In genomic region chr1:164771001-164771550, GRCh38 we compare ENCODE assay signal across 11 cellular contexts.
A peak's percentile ranks its signal among the peaks of the same experiment; 100 is the strongest.
DNase-seq lines count a peak whose midpoint lies in the region; TF ChIP-seq lines count a peak whose summit lies in the region.
"Had no signal": no experiment of that assay in that cellular context is flagged by ENCODE, and none has a peak within 500 bp of the region (broad histone marks: within the 10 kb centered on the region; RNA-seq: fewer than 3 reads in every experiment).

No MANE protein-coding gene starts in this region.

- no peaks in the 10 kb centered on the region for H3K23me2 ChIP-seq in H9 (ENCODE audit: insufficient read length, low read depth, low read length, poor library complexity, severe bottlenecking)

- no CpG with 5 or more reads among the region's 8 CpGs for WGBS in H9 (ENCODE audit: extremely low coverage, insufficient read length, low lambda C conversion rate)

- no peaks in the 10 kb centered on the region; the same call in 1 of the 2 replicates for H3K4me1 ChIP-seq in H9 (ENCODE audit: insufficient read depth, low read length)
- H3K4me1 ChIP-seq in iPS-20b (ENCODE audit: insufficient read depth, low read length): peaks cover 34% of the 10 kb centered on the region

- no peak overlapping the region for H2BK120ac ChIP-seq in H9 (ENCODE audit: low read depth, low read length, poor library complexity, severe bottlenecking)

- H3K4me1 Mint-ChIP-seq in H9: peaks cover 52 to 63% of the 10 kb centered on the region in 2 experiments

- no peaks in the 10 kb centered on the region for H3K27me3 Mint-ChIP-seq in H9 (ENCODE audit: low read depth)

- H2BK5ac ChIP-seq in H9 (ENCODE audit: insufficient read length, low read length): no peak overlapping the region

- peaks cover 0 to 3% (median 0%) of the 10 kb centered on the region in 3 experiments; a peak in 3 of 7 replicates for H3K36me3 Mint-ChIP-seq in H9 (ENCODE audit: insufficient read depth in 1 of 3, low read depth in 3 of 3)

- H3K9ac ChIP-seq in H9 (ENCODE audit: extremely low read depth, insufficient read length, low read length) (no peak overlapping the region), iPS-20b (ENCODE audit: low read depth, low read length) (peak overlapping the region; percentile 47; the same call in 1 of the 2 replicates)

- H3K27ac ChIP-seq in H9 (ENCODE audit: insufficient read length, low read depth, low read length) (no peak overlapping the region), iPS-20b (ENCODE audit: low read length) (no peak overlapping the region), skin epidermis (peak overlapping the region in 16 of 21 experiments; percentile 26 to 84 (median 68))

- H3K14ac ChIP-seq in H9 (ENCODE audit: insufficient read depth, low read length): no peak overlapping the region

- no peak overlapping the region for H3K4me2 ChIP-seq in H9 (ENCODE audit: insufficient read depth, insufficient read length, low read length)

- H3K18ac ChIP-seq in H9 (ENCODE audit: insufficient read length, low read depth, low read length): peak overlapping the region; percentile 23

- no peak overlapping the region for H3K4ac ChIP-seq in H9 (ENCODE audit: low read depth, low read length)

- no peaks in the 10 kb centered on the region for H3K9me3 Mint-ChIP-seq in H9

- H4K20me1 ChIP-seq in H9 (ENCODE audit: control insufficient read depth, insufficient read depth, insufficient read length): no peaks in the 10 kb centered on the region

- no peak overlapping the region for H3K4me3 Mint-ChIP-seq in H9

- no peak for TF ChIP-seq CTCF in H9 (conservative IDR thresholded peaks at IDR 0.05)

- no peak overlapping the region for H2BK15ac ChIP-seq in H9 (ENCODE audit: low read depth, low read length)

- H2BK20ac ChIP-seq in H9 (ENCODE audit: low read depth, low read length, poor library complexity, severe bottlenecking): no peak overlapping the region

- no peak overlapping the region for H4K5ac ChIP-seq in H9 (ENCODE audit: insufficient read length, low read depth, low read length)

- H3K23ac ChIP-seq in H9 (ENCODE audit: insufficient read length, low read depth, low read length): no peak overlapping the region

- no peaks in the 10 kb centered on the region for H3K36me3 ChIP-seq in iPS-20b (ENCODE audit: insufficient read depth, low read depth, low read length)

- no peak overlapping the region for H4K8ac ChIP-seq in H9 (replicated peaks; ENCODE audit: insufficient read length, low read depth, low read length)

- peaks cover 6% of the 10 kb centered on the region for H3K79me1 ChIP-seq in H9 (ENCODE audit: insufficient read depth, low read depth, low read length, poor library complexity, severe bottlenecking)

- no peak for DNase-seq in H9
- DNase-seq in amniotic epithelial cell (ENCODE audit: low read depth): peak; percentile 56
- DNase-seq in NCI-H345 treated with DMSO at 0.1 percent for 48 hours (lab: John Stamatoyannopoulos, UW; ENCODE audit: unreplicated experiment): no peak
- no peak for DNase-seq in AML-193 (lab: John Stamatoyannopoulos, UW)
- no peak for DNase-seq in DMS53 (lab: John Stamatoyannopoulos, UW)
- DNase-seq in NOMO-1 treated with DMSO at 0.1 percent for 48 hours (lab: John Stamatoyannopoulos, UW; ENCODE audit: unreplicated experiment): no peak
- DNase-seq: activated effector memory CD4-positive, alpha-beta T cell treated with Interleukin-2 at 50 U/mL for 16 hours; NCI-H2081 treated with DMSO at 0.1 percent for 48 hours; SIG-M5 had no signal

- no peaks in the 10 kb centered on the region for H3K9me3 ChIP-seq in H9 (ENCODE audit: control insufficient read depth, low read depth, low read length)
- no peaks in the 10 kb centered on the region for H3K9me3 ChIP-seq in iPS-20b (ENCODE audit: insufficient read depth, low read depth, low read length)

- H3K56ac ChIP-seq in H9 (ENCODE audit: insufficient read length, low read depth, low read length): no peak overlapping the region

- H3K79me2 ChIP-seq in H9 (ENCODE audit: insufficient read depth, low read length): no peaks in the 10 kb centered on the region; the same call in 1 of the 2 replicates

- no peaks in the 10 kb centered on the region for H3K27me3 ChIP-seq in H9 (ENCODE audit: insufficient read depth, low read length)
- H3K27me3 ChIP-seq in iPS-20b (ENCODE audit: insufficient read depth, low read length): no peaks in the 10 kb centered on the region

- H3T11ph ChIP-seq in H9 (ENCODE audit: low read length): no peak overlapping the region

- H2AK5ac ChIP-seq in H9 (ENCODE audit: insufficient read length, low read length): no peak overlapping the region

- peak overlapping the region; percentile 46 to 78 (median 62) for H3K27ac Mint-ChIP-seq in H9

- H2BK12ac ChIP-seq in H9 (ENCODE audit: insufficient read length, low read depth, low read length): no peak overlapping the region

- no peak overlapping the region for H2AFZ ChIP-seq in H9 (ENCODE audit: low read length)

- no peak overlapping the region for H4K91ac ChIP-seq in H9 (ENCODE audit: insufficient read length, low read depth, low read length)

- H3K4me3 ChIP-seq in iPS-20b (ENCODE audit: low read length) (no peak overlapping the region), skin epidermis (no peak overlapping the region)

Comparison
In these comparisons a context has a peak if more than half of its experiments do, and no peak if none do; other contexts are left out.
1. H3K27ac ChIP-seq: peak in skin epidermis (16 of 21); none in H9 (single experiment) and iPS-20b (single experiment).